ENCODE assay signal across 19 cellular contexts in genomic region chr7:155701972-155702544, GRCh38. TPM values are rescaled to one million over a fixed set of nuclear protein-coding genes. Genes with fewer than 3 reads are reported as not detected.
A peak's percentile ranks its signal among the peaks of the same experiment; 100 is the strongest.
DNase-seq lines count a peak whose midpoint lies in the region; ATAC-seq and TF ChIP-seq lines count a peak whose summit lies in the region.
"Had no signal": no experiment of that assay in that cellular context is flagged by ENCODE, and none has a peak within 500 bp of the region (broad histone marks: within the 10 kb centered on the region; RNA-seq: fewer than 3 reads in every experiment).

No MANE protein-coding gene starts in this region.

- H3K4me2 ChIP-seq in OCI-LY7 (ENCODE audit: low read length): no peak overlapping the region

- H3K27ac ChIP-seq in OCI-LY7 (ENCODE audit: low read depth, low read length, poor library complexity, severe bottlenecking) (no peak overlapping the region), tibial artery (no peak overlapping the region)
- no peak overlapping the region for H3K27ac ChIP-seq in naive thymus-derived CD4-positive, alpha-beta T cell (ENCODE audit: low read depth, low read length)
- H3K27ac ChIP-seq: esophagus muscularis mucosa, uterus had no signal

- H3K27me3 Mint-ChIP-seq in activated naive CD4-positive, alpha-beta T cell treated with anti-CD3 and anti-CD28 coated beads for 36 hours (ENCODE audit: low read depth): no peaks in the 10 kb centered on the region
- H3K27me3 Mint-ChIP-seq in naive thymus-derived CD4-positive, alpha-beta T cell: no peaks in the 10 kb centered on the region
- H3K27me3 Mint-ChIP-seq: dendritic cell treated with granulocyte-macrophage colony-stimulating factor and Interleukin-4, amounts not matched to agents 40 ng/mL and 50 ng/mL, for 4 days; progenitor cell of endocrine pancreas; stimulated activated naive B cell treated with anti-CD40 and anti-IgM and Interleukin-4, amounts not matched to agents 10 μg/mL and 1 μg/mL and 100 μg/mL, for 72 hours had no signal

- H3K4me3 ChIP-seq in OCI-LY7 (ENCODE audit: low read depth, low read length, poor library complexity, severe bottlenecking) (no peak overlapping the region), astrocyte of the spinal cord (ENCODE audit: low read depth, low read length) (no peak overlapping the region), tibial artery (no peak overlapping the region)
- no peak overlapping the region for H3K4me3 ChIP-seq in naive thymus-derived CD4-positive, alpha-beta T cell (ENCODE audit: low read length)
- H3K4me3 ChIP-seq: esophagus muscularis mucosa, uterus had no signal

- no peaks in the 10 kb centered on the region for H3K27me3 ChIP-seq in naive thymus-derived CD4-positive, alpha-beta T cell (ENCODE audit: control insufficient read depth in 2 of 2, insufficient read depth in 2 of 2, low read length in 2 of 2)
- H3K27me3 ChIP-seq in tibial artery: no peaks in the 10 kb centered on the region
- H3K27me3 ChIP-seq: esophagus muscularis mucosa, uterus had no signal

- CTCF ChIA-PET in activated naive CD4-positive, alpha-beta T cell treated with anti-CD3 and anti-CD28 coated beads for 36 hours (lab: Charles Lee): interaction anchor here (1.1 to 2.5 kb wide), 4 partner anchors 23 to 105 kb away, joined by 3 to 7 read pairs (median 4); no protein-coding TSS in a partner anchor
- CTCF ChIA-PET in OCI-LY7 (lab: Charles Lee; ENCODE audit: unreplicated experiment): no interaction called here
- CTCF ChIA-PET in naive thymus-derived CD4-positive, alpha-beta T cell (lab: Charles Lee): no interaction called here

- H3K4me1 Mint-ChIP-seq in activated naive CD4-positive, alpha-beta T cell treated with anti-CD3 and anti-CD28 coated beads for 36 hours (ENCODE audit: low read depth): peaks cover 27% of the 10 kb centered on the region
- peaks cover 15 to 43% (median 31%) of the 10 kb centered on the region in 7 donors for H3K4me1 Mint-ChIP-seq in naive thymus-derived CD4-positive, alpha-beta T cell

- no peaks in the 10 kb centered on the region for H3K9me3 Mint-ChIP-seq in activated naive CD4-positive, alpha-beta T cell treated with anti-CD3 and anti-CD28 coated beads for 36 hours
- no peaks in the 10 kb centered on the region for H3K9me3 Mint-ChIP-seq in naive thymus-derived CD4-positive, alpha-beta T cell
- H3K9me3 Mint-ChIP-seq: dendritic cell treated with granulocyte-macrophage colony-stimulating factor and Interleukin-4, amounts not matched to agents 40 ng/mL and 50 ng/mL, for 4 days; stimulated activated naive B cell treated with anti-CD40 and anti-IgM and Interleukin-4, amounts not matched to agents 10 μg/mL and 1 μg/mL and 100 μg/mL, for 72 hours had no signal

- peaks cover 22% of the 10 kb centered on the region for H3K36me3 Mint-ChIP-seq in activated naive CD4-positive, alpha-beta T cell treated with anti-CD3 and anti-CD28 coated beads for 36 hours (ENCODE audit: low read depth)
- H3K36me3 Mint-ChIP-seq in naive thymus-derived CD4-positive, alpha-beta T cell: peaks cover 9 to 45% (median 31%) of the 10 kb centered on the region in 5 donors

- peak overlapping the region; percentile 54 for H3K27ac Mint-ChIP-seq in activated naive CD4-positive, alpha-beta T cell treated with anti-CD3 and anti-CD28 coated beads for 36 hours
- H3K27ac Mint-ChIP-seq in naive thymus-derived CD4-positive, alpha-beta T cell: peak overlapping the region in 2 of 9 donors; percentile 0 to 62
- H3K27ac Mint-ChIP-seq: dendritic cell treated with granulocyte-macrophage colony-stimulating factor and Interleukin-4, amounts not matched to agents 40 ng/mL and 50 ng/mL, for 4 days had no signal

- H4K20me1 ChIP-seq in OCI-LY7 (ENCODE audit: insufficient read depth, low read length): peaks cover 9% of the 10 kb centered on the region

- peak; percentile 34 for ATAC-seq in naive thymus-derived CD4-positive, alpha-beta T cell
- no peak for ATAC-seq in left cardiac atrium
- ATAC-seq: Panc1; stimulated activated naive B cell treated with anti-CD40 and anti-IgM and Interleukin-4, amounts not matched to agents 10 μg/mL and 1 μg/mL and 100 μg/mL, for 72 hours had no signal

- peaks cover 55% of the 10 kb centered on the region for H3K79me2 ChIP-seq in OCI-LY7 (ENCODE audit: insufficient read depth, low read depth, low read length)

- H2AFZ ChIP-seq in OCI-LY7 (ENCODE audit: low read length): no peak overlapping the region

- DNase-seq in activated naive CD4-positive, alpha-beta T cell treated with anti-CD3 and anti-CD28 coated beads for 36 hours: no peak
- DNase-seq in activated naive CD4-positive, alpha-beta T cell treated with anti-CD3 and anti-CD28 coated beads, Interleukin-2, amount 50 U/mL, for 16 hours: no peak
- DNase-seq in OCI-LY7 (ENCODE audit: low spot score) (no peak), astrocyte of the spinal cord (ENCODE audit: low read depth, low spot score) (peak; percentile 29), tibial artery (no peak), left cardiac atrium (no peak), OCI-M2 (lab: John Stamatoyannopoulos, UW; ENCODE audit: unreplicated experiment) (no peak)
- no peak for DNase-seq in naive thymus-derived CD4-positive, alpha-beta T cell
- DNase-seq: activated CD4-positive, CD25-positive, alpha-beta regulatory T cell; aorta; H7; NCI-H2081; NCI-H510A treated with DMSO at 0.1 percent for 48 hours; stimulated activated naive B cell treated with anti-CD40 and anti-IgM and Interleukin-4, amounts not matched to agents 10 μg/mL and 1 μg/mL and 100 μg/mL, for 72 hours; uterus had no signal

- no peaks in the 10 kb centered on the region for H3K9me2 ChIP-seq in OCI-LY7 (ENCODE audit: insufficient read depth, low read length)

- POLR2A ChIA-PET in OCI-LY7 (lab: Charles Lee): interaction anchor here (0.7 to 1.2 kb wide), 2 partner anchors 21 to 29 kb away, joined by 3 to 4 read pairs; no protein-coding TSS in a partner anchor
- POLR2A ChIA-PET in naive thymus-derived CD4-positive, alpha-beta T cell (lab: Charles Lee): no interaction called here

- no TSS peak for BruUV-seq in OCI-LY7 (replicated peaks; lab: Mats Ljungman, UMichigan)

- in situ Hi-C loops in astrocyte of the spinal cord (cut with HindIII; ENCODE audit: low sequenced_read_pairs): no loop called here

- H3K4me3 Mint-ChIP-seq in activated naive CD4-positive, alpha-beta T cell treated with anti-CD3 and anti-CD28 coated beads for 36 hours: no peak overlapping the region
- H3K4me3 Mint-ChIP-seq in naive thymus-derived CD4-positive, alpha-beta T cell: no peak overlapping the region
- H3K4me3 Mint-ChIP-seq: dendritic cell treated with granulocyte-macrophage colony-stimulating factor and Interleukin-4, amounts not matched to agents 40 ng/mL and 50 ng/mL, for 4 days; stimulated activated naive B cell treated with anti-CD40 and anti-IgM and Interleukin-4, amounts not matched to agents 10 μg/mL and 1 μg/mL and 100 μg/mL, for 72 hours had no signal

- no peaks in the 10 kb centered on the region for H3K9me3 ChIP-seq in OCI-LY7 (ENCODE audit: low read length)
- no peaks in the 10 kb centered on the region for H3K9me3 ChIP-seq in naive thymus-derived CD4-positive, alpha-beta T cell (ENCODE audit: control insufficient read depth in 2 of 3, low read length in 3 of 3)
- H3K9me3 ChIP-seq in tibial artery: no peaks in the 10 kb centered on the region
- H3K9me3 ChIP-seq: esophagus muscularis mucosa, uterus had no signal

- H3K36me3 ChIP-seq in OCI-LY7 (ENCODE audit: insufficient read depth, low read length) (peaks cover 99% of the 10 kb centered on the region), tibial artery (peaks cover 32 to 54% (median 37%) of the 10 kb centered on the region in 3 donors)
- H3K36me3 ChIP-seq in naive thymus-derived CD4-positive, alpha-beta T cell (ENCODE audit: control insufficient read depth in 2 of 3, insufficient read depth in 3 of 3, low read length in 3 of 3): peaks cover 9 to 59% (median 19%) of the 10 kb centered on the region in 3 experiments
- H3K36me3 ChIP-seq: uterus had no signal

- TF ChIP-seq CTCF in OCI-LY7 (conservative IDR thresholded peaks at IDR 0.05; ENCODE audit: low read length): peak; percentile 42; the same call in 1 of the 2 replicates
- TF ChIP-seq CTCF in astrocyte of the spinal cord (IDR thresholded peaks at IDR 0.05; ENCODE audit: low read depth, low read length): no peak
- TF ChIP-seq CTCF in tibial artery (IDR thresholded peaks at IDR 0.05): no peak

- intact Hi-C loops in activated naive CD4-positive, alpha-beta T cell treated with anti-CD3 and anti-CD28 coated beads for 36 hours (cut with micrococcal nuclease): loop anchor here (2.0 kb wide), 1 partner anchor 37 kb away; no protein-coding TSS in a partner anchor
- intact Hi-C loops in OCI-LY7 (cut with micrococcal nuclease; ENCODE audit: unreplicated experiment) (no loop called here), tibial artery (cut with DNase I; ENCODE audit: low total_unique reads) (no loop called here), left cardiac atrium (cut with DNase I) (no loop called here)
- intact Hi-C loops in naive thymus-derived CD4-positive, alpha-beta T cell (cut with micrococcal nuclease): loop anchor here in 1 of 2 donors (10.0 kb wide), 1 partner anchor 47 kb away; no protein-coding TSS in a partner anchor

- H3K4me1 ChIP-seq in OCI-LY7 (ENCODE audit: insufficient read depth, low read length, poor library complexity, severe bottlenecking) (peaks cover 12% of the 10 kb centered on the region), tibial artery (peaks cover 0 to 6% (median 0%) of the 10 kb centered on the region in 4 donors)
- no peaks in the 10 kb centered on the region for H3K4me1 ChIP-seq in naive thymus-derived CD4-positive, alpha-beta T cell (ENCODE audit: control insufficient read depth in 2 of 2, insufficient read depth in 2 of 2, low read length in 2 of 2)
- H3K4me1 ChIP-seq: uterus had no signal

RNA-seq across cellular contexts. Expression of gene RBM33, which starts 57.6 kb away (rescaled TPM):
- total RNA-seq in activated naive CD4-positive, alpha-beta T cell treated with anti-CD3 and anti-CD28 coated beads for 36 hours: 10 to 100 TPM; 65.5 to 66.3 TPM
- 67.6 and 79.2 TPM in 2 replicates for total RNA-seq in OCI-LY7 (2014; rRNA removed; shearing (Covaris generic))
- total RNA-seq in OCI-LY7 (2022) (127 and 150 TPM in 2 replicates), left cardiac atrium (10 to 100 TPM; 34.2 to 41.5 TPM)
- total RNA-seq in naive thymus-derived CD4-positive, alpha-beta T cell: 100 to 1,000 TPM in 4 of 5 experiments, 10 to 100 TPM in 1; 90.2 to 177 (median 164) TPM
- 10 to 100 TPM; 43.7 to 78.8 TPM for polyA plus RNA-seq in naive thymus-derived CD4-positive, alpha-beta T cell
